Comparison of ENCODE assay signal across 8 cellular contexts in genomic region chr18:48827321-48828200, GRCh38.
A peak's percentile ranks its signal among the peaks of the same experiment; 100 is the strongest.
DNase-seq lines count a peak whose midpoint lies in the region; ATAC-seq and TF ChIP-seq lines count a peak whose summit lies in the region.

No MANE protein-coding gene starts in this region.

- H3K27ac ChIP-seq in C4-2B = peak overlapping the region; percentile 7
- H3K27ac ChIP-seq in muscle layer of duodenum (ENCODE audit: low read length) = peak overlapping the region; percentile 45

- peak overlapping the region in 1 of 2 donors; percentile 26 for H3K4me3 ChIP-seq in muscle layer of duodenum (ENCODE audit: low read depth in 1 of 2, low read length in 2 of 2)

- ATAC-seq in GM21381 (IDR thresholded peaks at IDR 0.05; ENCODE audit: unreplicated experiment) (no peak), HG03045 (IDR thresholded peaks at IDR 0.05; ENCODE audit: unreplicated experiment) (no peak)

- H3K9me3 ChIP-seq in muscle layer of duodenum (ENCODE audit: control insufficient read depth in 1 of 2, low read length in 2 of 2) = no peaks in the 10 kb centered on the region

- peak; percentile 78 for DNase-seq in NCI-H2171 treated with DMSO at 0.1 percent for 48 hours (lab: John Stamatoyannopoulos, UW)
- peak; percentile 29 for DNase-seq in dermis blood vessel endothelial cell
- DNase-seq in GM10248 (ENCODE audit: extremely low spot score) = no peak
- no peak for DNase-seq in T1000 (lab: John Stamatoyannopoulos, UW)

- H3K36me3 ChIP-seq in muscle layer of duodenum (ENCODE audit: control insufficient read depth in 1 of 2, insufficient read depth in 2 of 2, low read length in 2 of 2) = peaks cover 0 to 3% of the 10 kb centered on the region in 2 donors

- POLR2A ChIA-PET in GM10248 (lab: Yijun Ruan, JAX) = no interaction called here

- peaks cover 8 to 27% of the 10 kb centered on the region in 2 donors for H3K4me1 ChIP-seq in muscle layer of duodenum (ENCODE audit: control insufficient read depth in 1 of 2, insufficient read depth in 2 of 2, low read length in 2 of 2)

- no peaks in the 10 kb centered on the region for H3K27me3 ChIP-seq in muscle layer of duodenum (ENCODE audit: low read depth, low read length)

- TF ChIP-seq CTCF in C4-2B (conservative IDR thresholded peaks at IDR 0.05) (no peak), GM10248 (IDR thresholded peaks at IDR 0.05; ENCODE audit: control extremely low read depth, extremely low read depth, low read depth, missing control alignments) (no peak)

- CTCF ChIA-PET in GM10248 (lab: Yijun Ruan, JAX) = interaction anchor here (1.2 to 8.3 kb wide), 4 partner anchors 7 to 50 kb away, joined by 3 to 46 read pairs (median 6); no protein-coding TSS in a partner anchor

Comparison
In these comparisons a context has a peak if more than half of its experiments do, and no peak if none do; other contexts are left out.
1. DNase-seq: peak in NCI-H2171 treated with DMSO at 0.1 percent for 48 hours (single experiment) and dermis blood vessel endothelial cell (single experiment); none in GM10248 (single experiment) and T1000 (single experiment).